Comparison of ENCODE assay signal across 23 cellular contexts in the genomic region with DNA sequence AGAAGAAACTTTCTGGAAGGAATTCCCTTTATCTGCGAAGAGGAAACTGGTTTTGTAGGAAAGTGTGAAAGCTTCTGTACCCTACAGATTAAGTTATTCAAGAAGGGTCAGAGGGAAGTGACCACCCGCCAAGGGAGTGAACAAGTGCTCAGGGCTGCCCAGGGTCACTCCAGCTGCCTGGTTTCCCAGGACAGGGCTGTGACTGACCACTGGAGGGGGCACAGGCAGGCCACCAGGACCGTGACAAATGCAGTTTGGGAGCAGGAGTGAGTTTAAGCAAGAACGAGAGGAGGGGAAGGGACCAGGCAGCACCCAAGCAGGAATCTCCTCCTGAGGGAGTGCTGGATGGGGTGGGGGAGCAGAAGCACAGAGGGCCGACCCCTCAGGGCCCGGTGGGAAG. TPM values are rescaled to one million over a fixed set of nuclear protein-coding genes. Genes with fewer than 3 reads are reported as not detected.
DNase-seq lines count a peak whose midpoint lies in the region; ATAC-seq and TF ChIP-seq lines count a peak whose summit lies in the region.
"Had no signal": no experiment of that assay in that cellular context is flagged by ENCODE, and none has a peak within 500 bp of the region (broad histone marks: within the 10 kb centered on the region; RNA-seq: fewer than 3 reads in every experiment).

No MANE protein-coding gene starts in this region.

- H3K9me3 ChIP-seq in neural progenitor cell (ENCODE audit: low read depth): no peaks in the 10 kb centered on the region
- H3K9me3 ChIP-seq in SJCRH30 (replicated peaks): no peaks in the 10 kb centered on the region

- H3K27ac Mint-ChIP-seq in natural killer cell: peak overlapping the region; percentile 32 to 53
- peak overlapping the region in 1 of 2 donors; percentile 7 for H3K27ac Mint-ChIP-seq in natural killer cell treated with Interleukin-12 subunit alpha and Interleukin-12 subunit beta and Interleukin-15 and Interleukin-18, amount 100 ng/mL, for 72 hours
- H3K27ac Mint-ChIP-seq in glutamatergic neuron (ENCODE audit: unreplicated experiment): no peak overlapping the region
- peak overlapping the region; percentile 93 for H3K27ac Mint-ChIP-seq in neural progenitor cell

- H3K4me3 Mint-ChIP-seq in natural killer cell: no peak overlapping the region
- no peak overlapping the region for H3K4me3 Mint-ChIP-seq in natural killer cell treated with Interleukin-12 subunit alpha and Interleukin-12 subunit beta and Interleukin-15 and Interleukin-18, amount 100 ng/mL, for 72 hours
- H3K4me3 Mint-ChIP-seq in glutamatergic neuron (ENCODE audit: unreplicated experiment): peak overlapping the region; percentile 57
- peak overlapping the region; percentile 77 for H3K4me3 Mint-ChIP-seq in neural progenitor cell

- peaks cover 21 to 43% of the 10 kb centered on the region in 2 donors for H3K4me1 Mint-ChIP-seq in natural killer cell
- H3K4me1 Mint-ChIP-seq in natural killer cell treated with Interleukin-12 subunit alpha and Interleukin-12 subunit beta and Interleukin-15 and Interleukin-18, amount 100 ng/mL, for 72 hours (ENCODE audit: low read depth in 2 of 2): peaks cover 23 to 34% of the 10 kb centered on the region in 2 donors
- peaks cover 13% of the 10 kb centered on the region for H3K4me1 Mint-ChIP-seq in glutamatergic neuron (ENCODE audit: low read depth, unreplicated experiment)
- H3K4me1 Mint-ChIP-seq in neural progenitor cell: peaks cover 28% of the 10 kb centered on the region

- no peaks in the 10 kb centered on the region for H3K9me3 Mint-ChIP-seq in natural killer cell
- no peaks in the 10 kb centered on the region for H3K9me3 Mint-ChIP-seq in natural killer cell treated with Interleukin-12 subunit alpha and Interleukin-12 subunit beta and Interleukin-15 and Interleukin-18, amount 100 ng/mL, for 72 hours
- H3K9me3 Mint-ChIP-seq in glutamatergic neuron (ENCODE audit: unreplicated experiment): peaks cover 6% of the 10 kb centered on the region
- peaks cover 13% of the 10 kb centered on the region for H3K9me3 Mint-ChIP-seq in neural progenitor cell

- H3K4me3 ChIP-seq in neural progenitor cell: no peak overlapping the region
- H3K4me3 ChIP-seq in SJCRH30: no peak overlapping the region

- H3K27ac ChIP-seq in neural progenitor cell (no peak overlapping the region), SJCRH30 (no peak overlapping the region)

- H3K27me3 Mint-ChIP-seq in natural killer cell (ENCODE audit: low read depth in 2 of 2) (no peaks in the 10 kb centered on the region), glutamatergic neuron (ENCODE audit: unreplicated experiment) (peaks cover 2% of the 10 kb centered on the region), neural progenitor cell (ENCODE audit: insufficient read depth, low read depth) (peaks cover 10% of the 10 kb centered on the region)
- H3K27me3 Mint-ChIP-seq in natural killer cell treated with Interleukin-12 subunit alpha and Interleukin-12 subunit beta and Interleukin-15 and Interleukin-18, amount 100 ng/mL, for 72 hours: no peaks in the 10 kb centered on the region

- peaks cover 12% of the 10 kb centered on the region for H3F3A ChIP-seq in neural progenitor cell (ENCODE audit: low read depth)

- no peaks in the 10 kb centered on the region for H3K79me2 ChIP-seq in neural progenitor cell (ENCODE audit: low read depth)

- no peaks in the 10 kb centered on the region for H4K20me1 ChIP-seq in neural progenitor cell (ENCODE audit: low read depth)

- H2AFZ ChIP-seq in neural progenitor cell (replicated peaks): no peak overlapping the region

- no peak overlapping the region for H3K4me2 ChIP-seq in neural progenitor cell

- TF ChIP-seq CTCF in natural killer cell (IDR thresholded peaks at IDR 0.05): no peak
- TF ChIP-seq CTCF in glutamatergic neuron (IDR thresholded peaks at IDR 0.05; ENCODE audit: partially characterized antibody, unreplicated experiment): no peak
- TF ChIP-seq CTCF in neural progenitor cell (IDR thresholded peaks at IDR 0.05): peak; percentile 38

- H3K9ac ChIP-seq in neural progenitor cell: no peak overlapping the region

- H3K4me1 ChIP-seq in neural progenitor cell: peaks cover 13% of the 10 kb centered on the region
- H3K4me1 ChIP-seq in SJCRH30: no peaks in the 10 kb centered on the region

- H3K36me3 ChIP-seq in neural progenitor cell: no peaks in the 10 kb centered on the region
- no peaks in the 10 kb centered on the region for H3K36me3 ChIP-seq in SJCRH30

- H3K36me3 Mint-ChIP-seq in natural killer cell (no peaks in the 10 kb centered on the region), glutamatergic neuron (ENCODE audit: unreplicated experiment) (peaks cover 16% of the 10 kb centered on the region), neural progenitor cell (peaks cover 2% of the 10 kb centered on the region)
- H3K36me3 Mint-ChIP-seq in natural killer cell treated with Interleukin-12 subunit alpha and Interleukin-12 subunit beta and Interleukin-15 and Interleukin-18, amount 100 ng/mL, for 72 hours: no peaks in the 10 kb centered on the region

- no peaks in the 10 kb centered on the region for H3K27me3 ChIP-seq in neural progenitor cell
- peaks cover 22% of the 10 kb centered on the region for H3K27me3 ChIP-seq in SJCRH30

- DNase-seq in natural killer cell (no peak), glutamatergic neuron (no peak), neural progenitor cell (ENCODE audit: low spot score) (peak; percentile 49), MV-4-11 (lab: John Stamatoyannopoulos, UW) (no peak), SJCRH30 (no peak)
- no peak for DNase-seq in natural killer cell treated with Interleukin-12 subunit alpha and Interleukin-12 subunit beta and Interleukin-15 and Interleukin-18, amount 100 ng/mL, for 72 hours (ENCODE audit: low spot score)
- no peak for DNase-seq in activated CD8-positive, alpha-beta memory T cell treated with anti-CD3 and anti-CD28 coated beads, Interleukin-2, amount 50 U/mL, for 48 hours
- DNase-seq: AML-193, C1 segment of cervical spinal cord, DMS53, GDM1, IMR-90, NCI-H1417, NCI-H1694 treated with DMSO at 0.1 percent for 48 hours, NCI-H2081 treated with DMSO at 0.1 percent for 48 hours, NCI-H2171 treated with DMSO at 0.1 percent for 48 hours, NCI-H524 treated with DMSO at 0.1 percent for 48 hours, OCI-M1 had no signal

- intact Hi-C loops in natural killer cell (cut with micrococcal nuclease): no loop called here

- ATAC-seq in natural killer cell: no peak
- no peak for ATAC-seq in natural killer cell treated with Interleukin-12 subunit alpha and Interleukin-12 subunit beta and Interleukin-15 and Interleukin-18, amount 100 ng/mL, for 72 hours
- ATAC-seq in GM18861 (IDR thresholded peaks at IDR 0.05; ENCODE audit: unreplicated experiment): no peak
- ATAC-seq: HCT116, Right ventricle myocardium inferior had no signal

RNA-seq across cellular contexts. Expression of gene ZFYVE28, which starts 34.2 kb away (rescaled TPM):
- 100 to 1,000 TPM in 2 of 3 donors, 10 to 100 TPM in 1; 85.4 to 107 (median 104) TPM for total RNA-seq in natural killer cell
- total RNA-seq in natural killer cell treated with Interleukin-12 subunit alpha and Interleukin-12 subunit beta and Interleukin-15 and Interleukin-18, amount 100 ng/mL, for 72 hours: 10 to 100 TPM; 13.8 to 25.6 TPM
- total RNA-seq in glutamatergic neuron (ENCODE audit: unreplicated experiment): 4.8 TPM
- total RNA-seq in neural progenitor cell (ENCODE audit: low replicate concordance): 0.39 and 0.93 TPM in 2 replicates
- total RNA-seq in SJCRH30 (2014; rRNA removed; shearing (Covaris generic)): 0.15 TPM in 1 of 2 replicates, not detected in the other

RNA-seq across cellular contexts. Expression of gene CFAP99, which starts 34.5 kb away (rescaled TPM):
- total RNA-seq in natural killer cell (not detected), glutamatergic neuron (ENCODE audit: unreplicated experiment) (not detected), neural progenitor cell (ENCODE audit: low replicate concordance) (not detected in 2 replicates)
- not detected for total RNA-seq in natural killer cell treated with Interleukin-12 subunit alpha and Interleukin-12 subunit beta and Interleukin-15 and Interleukin-18, amount 100 ng/mL, for 72 hours
- not detected in 2 replicates for total RNA-seq in SJCRH30 (2014; rRNA removed; shearing (Covaris generic))
- total RNA-seq: A172, H1, IMR-90, Right ventricle myocardium inferior had no signal

Comparison
In these comparisons a context has a peak if more than half of its experiments do, and no peak if none do; other contexts are left out.
1. H3K4me3 Mint-ChIP-seq: peak in glutamatergic neuron (single experiment) and neural progenitor cell (single experiment); none in natural killer cell (single experiment) and natural killer cell treated with Interleukin-12 subunit alpha and Interleukin-12 subunit beta and Interleukin-15 and Interleukin-18, amount 100 ng/mL, for 72 hours (single experiment).